1 cellular context compared by ENCODE assay signal in genomic region chr7:47538846-47539311, GRCh38.
TF ChIP-seq lines count a peak whose summit lies in the region.

No MANE protein-coding gene starts in this region.

TF ChIP-seq in HepG2, 621 proteins besides CTCF, POLR2A, EP300 and RAD21 (continued from another document and continues in another):
- TF ChIP-seq ZNF362 (CRISPR knock-in tag; IDR thresholded peaks at IDR 0.05; ENCODE audit: borderline replicate concordance) (no peak), TEAD2 (CRISPR knock-in tag; IDR thresholded peaks at IDR 0.05) (no peak), USF2 (IDR thresholded peaks at IDR 0.05; ENCODE audit: low read depth, low read length) (no peak), USF2 (CRISPR knock-in tag; IDR thresholded peaks at IDR 0.05; ENCODE audit: borderline replicate concordance) (no peak), PPARG (CRISPR knock-in tag; conservative IDR thresholded peaks at IDR 0.05) (peak; percentile 66), ZNF761 (CRISPR knock-in tag; conservative IDR thresholded peaks at IDR 0.05) (no peak), BORCS8-MEF2B (CRISPR knock-in tag; IDR thresholded peaks at IDR 0.05) (no peak), SMYD3 (CRISPR knock-in tag; IDR thresholded peaks at IDR 0.05) (no peak), ZNF678 (CRISPR knock-in tag; IDR thresholded peaks at IDR 0.05) (no peak), KMT2A (CRISPR knock-in tag; IDR thresholded peaks at IDR 0.05) (0 out of 2 replicates have a peak, but pooled peaks have one; percentile 15), THRA (CRISPR knock-in tag; IDR thresholded peaks at IDR 0.05; ENCODE audit: borderline replicate concordance) (no peak), ZNF775 (CRISPR knock-in tag; IDR thresholded peaks at IDR 0.05; ENCODE audit: borderline replicate concordance) (no peak), FOXC1 (CRISPR knock-in tag; IDR thresholded peaks at IDR 0.05; ENCODE audit: borderline replicate concordance) (no peak), ZNF580 (CRISPR knock-in tag; IDR thresholded peaks at IDR 0.05; ENCODE audit: borderline replicate concordance, low read depth) (0 out of 2 replicates have a peak, but pooled peaks have one; percentile 25), ZNF598 (CRISPR knock-in tag; IDR thresholded peaks at IDR 0.05; ENCODE audit: borderline replicate concordance) (no peak), ZSCAN29 (CRISPR knock-in tag; conservative IDR thresholded peaks at IDR 0.05) (0 out of 2 replicates have a peak, but pooled peaks have one; percentile 31), SIX1 (CRISPR knock-in tag; IDR thresholded peaks at IDR 0.05; ENCODE audit: borderline replicate concordance) (peak; percentile 33; the same call in 1 of the 2 replicates), TBX3 (IDR thresholded peaks at IDR 0.05; ENCODE audit: borderline replicate concordance) (no peak), SP1 (IDR thresholded peaks at IDR 0.05) (no peak), SP1 (CRISPR knock-in tag; IDR thresholded peaks at IDR 0.05) (no peak), TMF1 (CRISPR knock-in tag; IDR thresholded peaks at IDR 0.05; ENCODE audit: low read depth) (no peak), FLYWCH1 (CRISPR knock-in tag; IDR thresholded peaks at IDR 0.05) (no peak), KDM5B (CRISPR knock-in tag; IDR thresholded peaks at IDR 0.05; ENCODE audit: borderline replicate concordance) (no peak), ZNF710 (CRISPR knock-in tag; IDR thresholded peaks at IDR 0.05; ENCODE audit: borderline replicate concordance) (no peak), ZNF407 (CRISPR knock-in tag; IDR thresholded peaks at IDR 0.05; ENCODE audit: not compliant biosample characterization) (no peak), KAT7 (CRISPR knock-in tag; IDR thresholded peaks at IDR 0.05; ENCODE audit: borderline replicate concordance) (no peak), ZNF687 (CRISPR knock-in tag; IDR thresholded peaks at IDR 0.05) (no peak), ZNF34 (CRISPR knock-in tag; IDR thresholded peaks at IDR 0.05; ENCODE audit: borderline replicate concordance) (no peak), BCL6 (CRISPR knock-in tag; IDR thresholded peaks at IDR 0.05) (peak; percentile 67), ZNF230 (CRISPR knock-in tag; IDR thresholded peaks at IDR 0.05) (0 out of 2 replicates have a peak, but pooled peaks have one; percentile 5), ZBTB42 (CRISPR knock-in tag; IDR thresholded peaks at IDR 0.05) (peak; percentile 61; the same call in 1 of the 2 replicates), HMGXB4 (CRISPR knock-in tag; IDR thresholded peaks at IDR 0.05; ENCODE audit: borderline replicate concordance in 1 of 2, low read depth in 1 of 2) (no peak), ZNF639 (CRISPR knock-in tag; conservative IDR thresholded peaks at IDR 0.05) (no peak), ZNF841 (CRISPR knock-in tag; IDR thresholded peaks at IDR 0.05; ENCODE audit: borderline replicate concordance) (no peak), ZBTB21 (CRISPR knock-in tag; IDR thresholded peaks at IDR 0.05) (no peak), NCOA1 (CRISPR knock-in tag; IDR thresholded peaks at IDR 0.05) (no peak), KDM1A (CRISPR knock-in tag; IDR thresholded peaks at IDR 0.05) (no peak), ZSCAN31 (CRISPR knock-in tag; IDR thresholded peaks at IDR 0.05; ENCODE audit: low read depth) (no peak)
